In genomic region chr2:13212115-13212514, GRCh38 we compare ENCODE assay signal across 19 cellular contexts.
DNase-seq lines count a peak whose midpoint lies in the region; ATAC-seq and TF ChIP-seq lines count a peak whose summit lies in the region.
"Had no signal": no experiment of that assay in that cellular context is flagged by ENCODE, and none has a peak within 500 bp of the region (broad histone marks: within the 10 kb centered on the region; RNA-seq: fewer than 3 reads in every experiment).

No MANE protein-coding gene starts in this region.

- H3K27me3 ChIP-seq in DND-41 (ENCODE audit: insufficient read depth, low read length, poor library complexity) (no peaks in the 10 kb centered on the region), thoracic aorta (replicated peaks; ENCODE audit: insufficient read depth) (no peaks in the 10 kb centered on the region)
- H3K27me3 ChIP-seq in effector memory CD4-positive, alpha-beta T cell (replicated peaks; ENCODE audit: control insufficient read depth, insufficient read depth, low read length, poor library complexity, severe bottlenecking): no peaks in the 10 kb centered on the region
- H3K27me3 ChIP-seq: BE2C; BLaER1 treated with 17β-estradiol and CSF1 and Interleukin-3, amounts not matched to agents 10 nM and 100 nM had no signal

- ATAC-seq in DND-41 (ENCODE audit: insufficient read depth, low read depth): peak; percentile 77
- peak; percentile 55 for ATAC-seq in thoracic aorta (ENCODE audit: insufficient number of reproducible peaks, low FRiP score, low read depth)
- no peak for ATAC-seq in GM21528 (IDR thresholded peaks at IDR 0.05; ENCODE audit: low FRiP score, unreplicated experiment)
- ATAC-seq: CD8-positive, alpha-beta T cell had no signal

- H3K4me3 ChIP-seq in DND-41 (ENCODE audit: low read depth in 1 of 2, low read length in 2 of 2): no peak overlapping the region
- H3K4me3 ChIP-seq in thoracic aorta: no peak overlapping the region
- H3K4me3 ChIP-seq in effector memory CD4-positive, alpha-beta T cell (ENCODE audit: insufficient read depth, low read depth, low read length, poor library complexity, severe bottlenecking): no peak overlapping the region
- H3K4me3 ChIP-seq: BLaER1 treated with 17β-estradiol and CSF1 and Interleukin-3, amounts not matched to agents 10 nM and 100 nM had no signal

- H3K4me2 ChIP-seq in DND-41 (ENCODE audit: insufficient read depth, low read length): no peak overlapping the region

- no peak for TF ChIP-seq CTCF in DND-41 (IDR thresholded peaks at IDR 0.05; ENCODE audit: borderline replicate concordance, extremely low read depth, low read length, poor library complexity, severe bottlenecking)
- no peak for TF ChIP-seq CTCF in thoracic aorta (IDR thresholded peaks at IDR 0.05)

- H3K9me3 ChIP-seq in DND-41 (ENCODE audit: insufficient read depth, low read length, severe bottlenecking): peaks cover 2% of the 10 kb centered on the region
- peaks cover 20% of the 10 kb centered on the region for H3K9me3 ChIP-seq in KOPT-K1 (ENCODE audit: insufficient read depth, low read length, poor library complexity, severe bottlenecking)
- H3K9me3 ChIP-seq in thoracic aorta: no peaks in the 10 kb centered on the region
- H3K9me3 ChIP-seq in effector memory CD4-positive, alpha-beta T cell (ENCODE audit: control insufficient read depth, low read length): no peaks in the 10 kb centered on the region
- H3K9me3 ChIP-seq: BE2C, Caco-2 had no signal

- no peaks in the 10 kb centered on the region for H3K79me2 ChIP-seq in DND-41 (ENCODE audit: insufficient read depth, low read length)

- H3K36me3 ChIP-seq in DND-41 (ENCODE audit: insufficient read depth, low read length) (no peaks in the 10 kb centered on the region), KOPT-K1 (ENCODE audit: insufficient read depth, low read length) (no peaks in the 10 kb centered on the region), thoracic aorta (no peaks in the 10 kb centered on the region)
- H3K36me3 ChIP-seq in effector memory CD4-positive, alpha-beta T cell (ENCODE audit: control insufficient read depth, insufficient read depth, low read length): no peaks in the 10 kb centered on the region
- H3K36me3 ChIP-seq: BE2C had no signal

- H3K4me1 ChIP-seq in DND-41 (ENCODE audit: insufficient read depth, low read length) (peaks cover 13% of the 10 kb centered on the region; the same call in 1 of the 2 replicates), thoracic aorta (ENCODE audit: control insufficient read depth in 1 of 2, low read depth in 2 of 2) (no peaks in the 10 kb centered on the region)
- H3K4me1 ChIP-seq in effector memory CD4-positive, alpha-beta T cell (ENCODE audit: control insufficient read depth, insufficient read depth, low read length, poor library complexity, severe bottlenecking): no peaks in the 10 kb centered on the region
- H3K4me1 ChIP-seq: BE2C, Caco-2 had no signal

- no peak overlapping the region for H3K27ac ChIP-seq in DND-41 (ENCODE audit: low read length)
- H3K27ac ChIP-seq in KOPT-K1 (ENCODE audit: low read depth, low read length, poor library complexity, severe bottlenecking): peak overlapping the region; percentile 41
- no peak overlapping the region for H3K27ac ChIP-seq in thoracic aorta
- no peak overlapping the region for H3K27ac ChIP-seq in effector memory CD4-positive, alpha-beta T cell (ENCODE audit: insufficient read depth, low read length, poor library complexity, severe bottlenecking)
- H3K27ac ChIP-seq: BLaER1 treated with 17β-estradiol and CSF1 and Interleukin-3, amounts not matched to agents 10 nM and 100 nM; C4-2B had no signal

- no peaks in the 10 kb centered on the region for H4K20me1 ChIP-seq in DND-41 (ENCODE audit: insufficient read depth, low read length)
- H4K20me1 ChIP-seq: BLaER1 treated with 17β-estradiol and CSF1 and Interleukin-3, amounts not matched to agents 10 nM and 100 nM had no signal

- H2AFZ ChIP-seq in DND-41 (ENCODE audit: low read depth, low read length): no peak overlapping the region

- DNase-seq in DND-41: no peak
- DNase-seq in thoracic aorta (ENCODE audit: low spot score): no peak
- no peak for DNase-seq in NCI-H524 treated with DMSO at 0.1 percent for 48 hours (lab: John Stamatoyannopoulos, UW)
- no peak for DNase-seq in effector memory CD4-positive, alpha-beta T cell
- DNase-seq: 8988T; ACHN; BE2C; Caco-2; Calu3; CD4-positive, alpha-beta T cell; CD8-positive, alpha-beta T cell; DMS153; DMS53; DMS79; GF-D8 had no signal

- H3K9ac ChIP-seq in DND-41 (ENCODE audit: low read depth, low read length): no peak overlapping the region
- H3K9ac ChIP-seq: BLaER1 treated with 17β-estradiol and CSF1 and Interleukin-3, amounts not matched to agents 10 nM and 100 nM had no signal
